In genomic region chr4:47662975-47663374, GRCh38 we compare ENCODE assay signal across 10 cellular contexts.
DNase-seq lines count a peak whose midpoint lies in the region; ATAC-seq and TF ChIP-seq lines count a peak whose summit lies in the region.
"Had no signal": no experiment of that assay in that cellular context is flagged by ENCODE, and none has a peak within 500 bp of the region (broad histone marks: within the 10 kb centered on the region; RNA-seq: fewer than 3 reads in every experiment).

No MANE protein-coding gene starts in this region.

- DNase-seq in AML-193 (lab: John Stamatoyannopoulos, UW), result peak; percentile 6 to 18
- DNase-seq in SK-MEL-5 (ENCODE audit: low read depth, low spot score), result peak; percentile 54
- DNase-seq in foreskin fibroblast, result no peak
- DNase-seq in NCI-H2107 (lab: John Stamatoyannopoulos, UW), result no peak
- no peak for DNase-seq in left ventricle myocardium superior
- no peak for DNase-seq in NCI-H2196 (lab: John Stamatoyannopoulos, UW; ENCODE audit: unreplicated experiment)
- no peak for DNase-seq in iPS-NIHi7 (ENCODE audit: extremely low spot score)
- DNase-seq: naive thymus-derived CD4-positive, alpha-beta T cell had no signal

- TF ChIP-seq CTCF in GM12874 (IDR thresholded peaks at IDR 0.05; ENCODE audit: insufficient read depth, low read depth, low read length) (peak; percentile 28; the same call in 1 of the 2 replicates), foreskin fibroblast (IDR thresholded peaks at IDR 0.05; ENCODE audit: low read depth, low read length) (peak; percentile 10)

- intact Hi-C loops in left ventricle myocardium superior (cut with micrococcal nuclease), result no loop called here

- no peak overlapping the region for H3K4me3 ChIP-seq in foreskin fibroblast (ENCODE audit: low read depth in 1 of 2, low read length in 2 of 2)

- ATAC-seq in left ventricle myocardium superior, result no peak
- ATAC-seq: activated CD4-positive, CD25-positive, alpha-beta regulatory T cell treated with anti-CD3 and anti-CD28 coated beads, Interleukin-2, amount 50 U/mL, for 24 hours; naive thymus-derived CD4-positive, alpha-beta T cell had no signal

- in situ Hi-C loops in SK-MEL-5 (cut with HindIII; ENCODE audit: low pct_unique_long_range_greater_than_20kb, low sequenced_read_pairs), result no loop called here

Comparison
In these comparisons a context has a peak if more than half of its experiments do, and no peak if none do; other contexts are left out.
1. DNase-seq: peak in AML-193 (2 of 2) and SK-MEL-5 (single experiment); none in foreskin fibroblast (0 of 2), NCI-H2107 (single experiment), left ventricle myocardium superior (single experiment), NCI-H2196 (single experiment) and iPS-NIHi7 (single experiment).